Comparison of ENCODE assay signal across 1 cellular context in genomic region chr5:133941456-133942196, GRCh38.
TF ChIP-seq lines count a peak whose summit lies in the region.

No MANE protein-coding gene starts in this region.

TF ChIP-seq in SK-N-SH, 30 proteins besides CTCF, POLR2A, EP300 and RAD21 (continued from another document):
- TF ChIP-seq USF2 (IDR thresholded peaks at IDR 0.05; ENCODE audit: borderline replicate concordance, low read depth, low read length) (no peak), MEF2A (IDR thresholded peaks at IDR 0.05; ENCODE audit: borderline replicate concordance, low read depth) (no peak), GABPA (IDR thresholded peaks at IDR 0.05; ENCODE audit: low read depth) (no peak), TCF12 (IDR thresholded peaks at IDR 0.05) (no peak), RFX5 (IDR thresholded peaks at IDR 0.05; ENCODE audit: low read length) (no peak), ZBTB33 (IDR thresholded peaks at IDR 0.05; ENCODE audit: borderline replicate concordance, low read depth) (no peak), TEAD4 (IDR thresholded peaks at IDR 0.05; ENCODE audit: borderline replicate concordance, insufficient read depth) (no peak), PBX3 (IDR thresholded peaks at IDR 0.05) (no peak), NFIC (IDR thresholded peaks at IDR 0.05; ENCODE audit: borderline replicate concordance) (no peak)
